ENCODE assay signal across 16 cellular contexts in genomic region chr7:23426876-23427275, GRCh38. TPM values are rescaled to one million over a fixed set of nuclear protein-coding genes. Genes with fewer than 3 reads are reported as not detected.
DNase-seq lines count a peak whose midpoint lies in the region; ATAC-seq and TF ChIP-seq lines count a peak whose summit lies in the region.
"Had no signal": no experiment of that assay in that cellular context is flagged by ENCODE, and none has a peak within 500 bp of the region (broad histone marks: within the 10 kb centered on the region; RNA-seq: fewer than 3 reads in every experiment).

No MANE protein-coding gene starts in this region.

- H3K9ac ChIP-seq in H9 (ENCODE audit: extremely low read depth, insufficient read length, low read length): no peak overlapping the region

- no peak overlapping the region for H3K56ac ChIP-seq in H9 (ENCODE audit: insufficient read length, low read depth, low read length)

- H3K27me3 ChIP-seq in H9 (ENCODE audit: insufficient read depth, low read length): no peaks in the 10 kb centered on the region

- no peak overlapping the region for H3K4me3 Mint-ChIP-seq in activated naive CD8-positive, alpha-beta T cell treated with anti-CD3 and anti-CD28 coated beads, Interleukin-2, amount 50 U/mL, for 24 hours
- no peak overlapping the region for H3K4me3 Mint-ChIP-seq in activated naive CD8-positive, alpha-beta T cell treated with anti-CD3 and anti-CD28 coated beads for 36 hours
- no peak overlapping the region for H3K4me3 Mint-ChIP-seq in H9
- no peak overlapping the region for H3K4me3 Mint-ChIP-seq in WTC11
- H3K4me3 Mint-ChIP-seq in nephron progenitor cell: no peak overlapping the region
- H3K4me3 Mint-ChIP-seq: CD14-positive monocyte had no signal

- H3K36me3 Mint-ChIP-seq in activated naive CD8-positive, alpha-beta T cell treated with anti-CD3 and anti-CD28 coated beads, Interleukin-2, amount 50 U/mL, for 24 hours (ENCODE audit: low read depth): no peaks in the 10 kb centered on the region
- H3K36me3 Mint-ChIP-seq in activated naive CD8-positive, alpha-beta T cell treated with anti-CD3 and anti-CD28 coated beads for 36 hours: no peaks in the 10 kb centered on the region
- no peaks in the 10 kb centered on the region; a peak in 3 of 7 replicates for H3K36me3 Mint-ChIP-seq in H9 (ENCODE audit: insufficient read depth in 1 of 3, low read depth in 3 of 3)
- H3K36me3 Mint-ChIP-seq in WTC11: no peaks in the 10 kb centered on the region
- H3K36me3 Mint-ChIP-seq in nephron progenitor cell (ENCODE audit: low read depth): peaks cover 18% of the 10 kb centered on the region
- H3K36me3 Mint-ChIP-seq: CD14-positive monocyte had no signal

- no peak overlapping the region for H4K91ac ChIP-seq in H9 (ENCODE audit: insufficient read length, low read depth, low read length)

- CTCF ChIA-PET in WTC11 (lab: Charles Lee): no interaction called here

- peaks cover 2% of the 10 kb centered on the region; the same call in 1 of the 2 replicates for H3K4me1 ChIP-seq in H9 (ENCODE audit: insufficient read depth, low read length)

- H3K23me2 ChIP-seq in H9 (ENCODE audit: insufficient read length, low read depth, low read length, poor library complexity, severe bottlenecking): no peaks in the 10 kb centered on the region

- peaks cover 31% of the 10 kb centered on the region for H3K27me3 Mint-ChIP-seq in activated naive CD8-positive, alpha-beta T cell treated with anti-CD3 and anti-CD28 coated beads, Interleukin-2, amount 50 U/mL, for 24 hours
- peaks cover 47% of the 10 kb centered on the region for H3K27me3 Mint-ChIP-seq in activated naive CD8-positive, alpha-beta T cell treated with anti-CD3 and anti-CD28 coated beads for 36 hours
- H3K27me3 Mint-ChIP-seq in H9 (ENCODE audit: low read depth) (no peaks in the 10 kb centered on the region), WTC11 (ENCODE audit: low read depth) (no peaks in the 10 kb centered on the region), nephron progenitor cell (ENCODE audit: low read depth, poor library complexity) (no peaks in the 10 kb centered on the region)

- peak; percentile 68 for ATAC-seq in activated naive CD8-positive, alpha-beta T cell treated with anti-CD3 and anti-CD28 coated beads, Interleukin-2, amount 50 U/mL, for 24 hours
- no peak for ATAC-seq in WTC11
- no peak for ATAC-seq in GM21381 (IDR thresholded peaks at IDR 0.05; ENCODE audit: unreplicated experiment)
- ATAC-seq in HG03025 (IDR thresholded peaks at IDR 0.05; ENCODE audit: low FRiP score, unreplicated experiment): no peak
- ATAC-seq: A549 had no signal

- no peak overlapping the region for H2BK120ac ChIP-seq in H9 (ENCODE audit: low read depth, low read length, poor library complexity, severe bottlenecking)

- no peak overlapping the region for H3T11ph ChIP-seq in H9 (ENCODE audit: low read length)

- WGBS in H9 (ENCODE audit: extremely low coverage, insufficient read length, low lambda C conversion rate): no CpG with 5 or more reads among the region's 3 CpGs

- H3K9me3 ChIP-seq in H9 (ENCODE audit: control insufficient read depth, low read depth, low read length): no peaks in the 10 kb centered on the region
- H3K9me3 ChIP-seq: A549 had no signal

- H2BK5ac ChIP-seq in H9 (ENCODE audit: insufficient read length, low read length): no peak overlapping the region

- H3K79me1 ChIP-seq in H9 (ENCODE audit: insufficient read depth, low read depth, low read length, poor library complexity, severe bottlenecking): peaks cover 14% of the 10 kb centered on the region

- no peak overlapping the region for H3K18ac ChIP-seq in H9 (ENCODE audit: insufficient read length, low read depth, low read length)

- no peaks in the 10 kb centered on the region for H4K20me1 ChIP-seq in H9 (ENCODE audit: control insufficient read depth, insufficient read depth, insufficient read length)

- no peak for TF ChIP-seq CTCF in H9 (conservative IDR thresholded peaks at IDR 0.05)
- no peak for TF ChIP-seq CTCF in WTC11 (IDR thresholded peaks at IDR 0.05)
- TF ChIP-seq CTCF in nephron progenitor cell (IDR thresholded peaks at IDR 0.05): no peak

- H3K79me2 ChIP-seq in H9 (ENCODE audit: insufficient read depth, low read length): peaks cover 43% of the 10 kb centered on the region; the same call in 1 of the 2 replicates

- no peak overlapping the region for H3K23ac ChIP-seq in H9 (ENCODE audit: insufficient read length, low read depth, low read length)

- no peak overlapping the region for H3K27ac Mint-ChIP-seq in activated naive CD8-positive, alpha-beta T cell treated with anti-CD3 and anti-CD28 coated beads, Interleukin-2, amount 50 U/mL, for 24 hours
- no peak overlapping the region for H3K27ac Mint-ChIP-seq in activated naive CD8-positive, alpha-beta T cell treated with anti-CD3 and anti-CD28 coated beads for 36 hours
- H3K27ac Mint-ChIP-seq in H9: peak overlapping the region in 2 of 3 experiments; percentile 9 to 45; a peak in 3 of 7 replicates
- H3K27ac Mint-ChIP-seq in WTC11: peak overlapping the region; percentile 88
- H3K27ac Mint-ChIP-seq in nephron progenitor cell: peak overlapping the region; percentile 51
- H3K27ac Mint-ChIP-seq: CD14-positive monocyte had no signal

- no peak overlapping the region for H3K14ac ChIP-seq in H9 (ENCODE audit: insufficient read depth, low read length)

- H3K27ac ChIP-seq in H9 (ENCODE audit: insufficient read length, low read depth, low read length): no peak overlapping the region
- H3K27ac ChIP-seq: A549 had no signal

- POLR2A ChIA-PET in WTC11 (lab: Charles Lee): no interaction called here

- no peak overlapping the region for H2BK12ac ChIP-seq in H9 (ENCODE audit: insufficient read length, low read depth, low read length)

- H2AK5ac ChIP-seq in H9 (ENCODE audit: insufficient read length, low read length): no peak overlapping the region

- H2BK20ac ChIP-seq in H9 (ENCODE audit: low read depth, low read length, poor library complexity, severe bottlenecking): no peak overlapping the region

- no peak overlapping the region for H4K5ac ChIP-seq in H9 (ENCODE audit: insufficient read length, low read depth, low read length)

- H2AFZ ChIP-seq in H9 (ENCODE audit: low read length): no peak overlapping the region

- no peak for DNase-seq in activated naive CD8-positive, alpha-beta T cell treated with anti-CD3 and anti-CD28 coated beads, Interleukin-2, amount 50 U/mL, for 24 hours
- no peak for DNase-seq in activated naive CD8-positive, alpha-beta T cell treated with anti-CD3 and anti-CD28 coated beads for 36 hours
- DNase-seq in H9 (no peak), WTC11 (ENCODE audit: low spot score) (no peak), nephron progenitor cell (no peak), ureter (ENCODE audit: low spot score) (no peak)
- DNase-seq: DMS53; MV-4-11; NCI-H1417 treated with DMSO at 0.1 percent for 48 hours; NCI-H2029; NCI-H526; NK-92 treated with Interleukin-12 subunit alpha and Interleukin-12 subunit beta, amount 100 ng/mL, for 24 hours had no signal

- no peak overlapping the region for H2BK15ac ChIP-seq in H9 (ENCODE audit: low read depth, low read length)

- no peaks in the 10 kb centered on the region for H3K9me3 Mint-ChIP-seq in activated naive CD8-positive, alpha-beta T cell treated with anti-CD3 and anti-CD28 coated beads, Interleukin-2, amount 50 U/mL, for 24 hours
- H3K9me3 Mint-ChIP-seq in activated naive CD8-positive, alpha-beta T cell treated with anti-CD3 and anti-CD28 coated beads for 36 hours: no peaks in the 10 kb centered on the region
- H3K9me3 Mint-ChIP-seq in H9 (no peaks in the 10 kb centered on the region), WTC11 (no peaks in the 10 kb centered on the region), nephron progenitor cell (no peaks in the 10 kb centered on the region)
- H3K9me3 Mint-ChIP-seq: CD14-positive monocyte had no signal

- no peak overlapping the region for H3K4me2 ChIP-seq in H9 (ENCODE audit: insufficient read depth, insufficient read length, low read length)
- H3K4me2 ChIP-seq: A549 had no signal

- no peak overlapping the region for H4K8ac ChIP-seq in H9 (replicated peaks; ENCODE audit: insufficient read length, low read depth, low read length)

- no peak overlapping the region for H3K4ac ChIP-seq in H9 (ENCODE audit: low read depth, low read length)

- H3K4me1 Mint-ChIP-seq in activated naive CD8-positive, alpha-beta T cell treated with anti-CD3 and anti-CD28 coated beads, Interleukin-2, amount 50 U/mL, for 24 hours: peaks cover 5% of the 10 kb centered on the region
- peaks cover 6% of the 10 kb centered on the region for H3K4me1 Mint-ChIP-seq in activated naive CD8-positive, alpha-beta T cell treated with anti-CD3 and anti-CD28 coated beads for 36 hours
- peaks cover 31 to 39% of the 10 kb centered on the region in 2 experiments for H3K4me1 Mint-ChIP-seq in H9
- H3K4me1 Mint-ChIP-seq in WTC11: peaks cover 49% of the 10 kb centered on the region
- H3K4me1 Mint-ChIP-seq in nephron progenitor cell: peaks cover 28% of the 10 kb centered on the region
- H3K4me1 Mint-ChIP-seq: CD14-positive monocyte had no signal

TF ChIP-seq in WTC11, 78 proteins besides CTCF, POLR2A, EP300 and RAD21 (continues in another document):
- no peak for TF ChIP-seq FOXK1 (CRISPR knock-in tag; IDR thresholded peaks at IDR 0.05)
- TF ChIP-seq PREB (CRISPR knock-in tag; IDR thresholded peaks at IDR 0.05; ENCODE audit: borderline replicate concordance): no peak
- TF ChIP-seq CREB1 (CRISPR knock-in tag; IDR thresholded peaks at IDR 0.05): no peak

RNA-seq across cellular contexts. Expression of gene IGF2BP3, which starts 43.4 kb away (rescaled TPM):
- total RNA-seq in activated naive CD8-positive, alpha-beta T cell treated with anti-CD3 and anti-CD28 coated beads for 36 hours: under 1 TPM; 0.41 to 0.70 TPM
- total RNA-seq in H9 (2021): 180 and 197 TPM in 2 replicates
- total RNA-seq in WTC11 (2021): 129 to 165 TPM (median 164 TPM) in 3 replicates
- 0.78 TPM for total RNA-seq in ureter

Comparison
In these comparisons a context has a peak if more than half of its experiments do, and no peak if none do; other contexts are left out.
1. H3K27ac Mint-ChIP-seq: peak in H9 (2 of 3), WTC11 (single experiment) and nephron progenitor cell (single experiment); none in activated naive CD8-positive, alpha-beta T cell treated with anti-CD3 and anti-CD28 coated beads, Interleukin-2, amount 50 U/mL, for 24 hours (single experiment) and activated naive CD8-positive, alpha-beta T cell treated with anti-CD3 and anti-CD28 coated beads for 36 hours (single experiment).
2. RNA of gene IGF2BP3, which starts 43.4 kb away (total RNA-seq): 180 to 197 TPM in H9 and 129 to 165 TPM in WTC11; 0.78 TPM in ureter (single experiment) and 0.41 to 0.70 TPM in activated naive CD8-positive, alpha-beta T cell treated with anti-CD3 and anti-CD28 coated beads for 36 hours; every median in the first group is over 10 times any median in the second.